Comparison of ENCODE assay signal across 13 cellular contexts in the genomic region with DNA sequence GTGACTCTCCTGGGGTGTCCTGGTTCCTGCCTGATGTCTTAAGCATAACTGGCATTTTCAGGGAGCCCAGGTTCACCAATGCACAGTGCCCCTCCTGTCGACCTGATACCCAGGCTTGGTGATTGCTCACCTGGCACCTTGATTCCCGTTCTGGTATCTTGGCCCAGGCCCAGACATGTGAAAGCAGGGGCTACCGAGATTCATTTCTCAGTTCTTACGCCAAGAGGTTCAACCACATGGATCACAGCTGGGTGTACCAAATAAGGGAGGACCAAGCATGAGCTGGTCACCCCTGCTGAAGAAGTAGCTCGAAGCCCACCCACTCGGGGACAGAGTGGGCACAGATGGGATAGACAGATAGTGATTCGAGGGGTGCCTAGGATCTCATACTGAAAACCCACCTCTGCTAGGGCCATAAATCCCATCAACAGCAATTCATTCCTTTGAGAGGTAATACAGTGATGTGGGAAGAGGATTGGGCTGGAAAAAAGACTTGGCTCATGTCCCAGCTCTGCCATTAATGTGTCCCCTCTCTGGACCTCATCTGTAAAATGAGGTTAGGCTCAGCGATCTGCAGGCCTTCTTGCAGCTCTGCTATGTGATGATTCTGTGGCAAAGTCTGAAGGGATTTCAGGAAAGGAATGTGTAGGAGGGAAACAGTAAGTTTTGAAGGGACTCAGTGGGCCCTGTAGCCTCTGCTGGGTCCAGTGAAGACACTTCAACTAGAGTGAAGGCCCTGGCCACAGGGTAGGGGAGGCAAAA. TPM values are rescaled to one million over a fixed set of nuclear protein-coding genes. Genes with fewer than 3 reads are reported as not detected.
DNase-seq lines count a peak whose midpoint lies in the region; ATAC-seq and TF ChIP-seq lines count a peak whose summit lies in the region.
"Had no signal": no experiment of that assay in that cellular context is flagged by ENCODE, and none has a peak within 500 bp of the region (broad histone marks: within the 10 kb centered on the region; RNA-seq: fewer than 3 reads in every experiment).

No MANE protein-coding gene starts in this region.

- CTCF ChIA-PET in activated CD4-positive, alpha-beta memory T cell treated with anti-CD3 and anti-CD28 coated beads, Interleukin-2, amount 10 ng/mL, durations not matched to agents 7 days and 5 days (lab: Charles Lee), result interaction anchor here (1.6 kb wide), 1 partner anchor 35 kb away, joined by 4 read pairs; a partner anchor contains a TSS

- H3K9me3 ChIP-seq in Peyer's patch, result no peaks in the 10 kb centered on the region

- H3K36me3 Mint-ChIP-seq in activated CD4-positive, alpha-beta memory T cell treated with anti-CD3 and anti-CD28 coated beads, Interleukin-2, amount 10 ng/mL, durations not matched to agents 7 days and 5 days (ENCODE audit: low read depth), result no peaks in the 10 kb centered on the region
- no peaks in the 10 kb centered on the region for H3K36me3 Mint-ChIP-seq in activated T-helper 2 cell treated with anti-CD3 and anti-CD28 coated beads, Interferon-gamma antibody, Interleukin-2, Interleukin-4, amounts not matched to agents 10 μg/mL and 5 μg/mL and 100 μg/mL, durations not matched to agents 14 hours and 24 hours and 36 hours (ENCODE audit: low read depth)
- H3K36me3 Mint-ChIP-seq: activated naive CD8-positive, alpha-beta T cell treated with anti-CD3 and anti-CD28 coated beads for 36 hours had no signal

- H3K4me3 Mint-ChIP-seq in activated CD4-positive, alpha-beta memory T cell treated with anti-CD3 and anti-CD28 coated beads, Interleukin-2, amount 10 ng/mL, durations not matched to agents 7 days and 5 days, result no peak overlapping the region
- no peak overlapping the region for H3K4me3 Mint-ChIP-seq in activated T-helper 2 cell treated with anti-CD3 and anti-CD28 coated beads, Interferon-gamma antibody, Interleukin-2, Interleukin-4, amounts not matched to agents 10 μg/mL and 5 μg/mL and 100 μg/mL, durations not matched to agents 14 hours and 24 hours and 36 hours (ENCODE audit: low read depth)
- H3K4me3 Mint-ChIP-seq: activated naive CD8-positive, alpha-beta T cell treated with anti-CD3 and anti-CD28 coated beads for 36 hours had no signal

- ATAC-seq in GM21423 (IDR thresholded peaks at IDR 0.05; ENCODE audit: unreplicated experiment) (no peak), foreskin keratinocyte (no peak)

- intact Hi-C loops in activated T-helper 2 cell treated with anti-CD3 and anti-CD28 coated beads, Interferon-gamma antibody, Interleukin-2, Interleukin-4, amounts not matched to agents 10 μg/mL and 5 μg/mL and 100 μg/mL, durations not matched to agents 14 hours and 24 hours and 36 hours (cut with micrococcal nuclease), result loop anchor here (5.0 kb wide), 2 partner anchors 35 to 85 kb away; a partner anchor contains a TSS

- H3K4me1 Mint-ChIP-seq in activated CD4-positive, alpha-beta memory T cell treated with anti-CD3 and anti-CD28 coated beads, Interleukin-2, amount 10 ng/mL, durations not matched to agents 7 days and 5 days, result peaks cover 17% of the 10 kb centered on the region
- peaks cover 6% of the 10 kb centered on the region for H3K4me1 Mint-ChIP-seq in activated T-helper 2 cell treated with anti-CD3 and anti-CD28 coated beads, Interferon-gamma antibody, Interleukin-2, Interleukin-4, amounts not matched to agents 10 μg/mL and 5 μg/mL and 100 μg/mL, durations not matched to agents 14 hours and 24 hours and 36 hours (ENCODE audit: low read depth)

- H3K27me3 Mint-ChIP-seq in activated CD4-positive, alpha-beta memory T cell treated with anti-CD3 and anti-CD28 coated beads, Interleukin-2, amount 10 ng/mL, durations not matched to agents 7 days and 5 days, result peaks cover 10% of the 10 kb centered on the region
- H3K27me3 Mint-ChIP-seq in activated T-helper 2 cell treated with anti-CD3 and anti-CD28 coated beads, Interferon-gamma antibody, Interleukin-2, Interleukin-4, amounts not matched to agents 10 μg/mL and 5 μg/mL and 100 μg/mL, durations not matched to agents 14 hours and 24 hours and 36 hours (ENCODE audit: low read depth), result peaks cover 11% of the 10 kb centered on the region

- no peaks in the 10 kb centered on the region for H3K27me3 ChIP-seq in Peyer's patch
- no peaks in the 10 kb centered on the region for H3K27me3 ChIP-seq in foreskin keratinocyte

- no peaks in the 10 kb centered on the region for H3K36me3 ChIP-seq in Peyer's patch

- no peak overlapping the region for H3K27ac Mint-ChIP-seq in activated CD4-positive, alpha-beta memory T cell treated with anti-CD3 and anti-CD28 coated beads, Interleukin-2, amount 10 ng/mL, durations not matched to agents 7 days and 5 days
- no peak overlapping the region for H3K27ac Mint-ChIP-seq in activated T-helper 2 cell treated with anti-CD3 and anti-CD28 coated beads, Interferon-gamma antibody, Interleukin-2, Interleukin-4, amounts not matched to agents 10 μg/mL and 5 μg/mL and 100 μg/mL, durations not matched to agents 14 hours and 24 hours and 36 hours
- H3K27ac Mint-ChIP-seq: activated naive CD8-positive, alpha-beta T cell treated with anti-CD3 and anti-CD28 coated beads for 36 hours had no signal

- H3K4me3 ChIP-seq in Peyer's patch, result no peak overlapping the region
- no peak overlapping the region for H3K4me3 ChIP-seq in fibroblast of villous mesenchyme (ENCODE audit: low read depth, low read length)

- DNase-seq in DMS79 (lab: John Stamatoyannopoulos, UW) (peak; percentile 63), Peyer's patch (no peak), fibroblast of villous mesenchyme (ENCODE audit: low read depth) (peak; percentile 43), renal cortical epithelial cell (ENCODE audit: low read depth) (peak; percentile 32), foreskin keratinocyte (no peak)
- DNase-seq in activated CD4-positive, alpha-beta memory T cell treated with anti-CD3 and anti-CD28 coated beads, Interleukin-2, amount 10 ng/mL, durations not matched to agents 7 days and 5 days, result no peak
- no peak for DNase-seq in activated T-helper 2 cell treated with anti-CD3 and anti-CD28 coated beads, Interferon-gamma antibody, Interleukin-2, Interleukin-4, amounts not matched to agents 10 μg/mL and 5 μg/mL and 100 μg/mL, durations not matched to agents 14 hours and 24 hours and 36 hours (ENCODE audit: low spot score)
- DNase-seq: activated CD4-positive, alpha-beta T cell treated with anti-CD3 and anti-CD28 coated beads for 48 hours; activated naive CD8-positive, alpha-beta T cell treated with anti-CD3 and anti-CD28 coated beads for 36 hours; Calu3; NCI-H1048; stimulated activated CD4-positive, alpha-beta T cell treated with anti-CD3 and anti-CD28 coated beads, Interleukin-2, amount 100 ng/mL, for 48 hours had no signal

- TF ChIP-seq CTCF in Peyer's patch (IDR thresholded peaks at IDR 0.05) (no peak), fibroblast of villous mesenchyme (IDR thresholded peaks at IDR 0.05; ENCODE audit: insufficient read depth, low read depth, low read length) (no peak), foreskin keratinocyte (conservative IDR thresholded peaks at IDR 0.05) (no peak)

- H3K27ac ChIP-seq in Peyer's patch (peak overlapping the region; percentile 56 to 86 (median 70)), foreskin keratinocyte (no peak overlapping the region)

- H3K4me1 ChIP-seq in Peyer's patch (peaks cover 0 to 73% (median 11%) of the 10 kb centered on the region in 4 donors), foreskin keratinocyte (no peaks in the 10 kb centered on the region)

- H3K9me3 Mint-ChIP-seq in activated CD4-positive, alpha-beta memory T cell treated with anti-CD3 and anti-CD28 coated beads, Interleukin-2, amount 10 ng/mL, durations not matched to agents 7 days and 5 days, result no peaks in the 10 kb centered on the region
- no peaks in the 10 kb centered on the region for H3K9me3 Mint-ChIP-seq in activated T-helper 2 cell treated with anti-CD3 and anti-CD28 coated beads, Interferon-gamma antibody, Interleukin-2, Interleukin-4, amounts not matched to agents 10 μg/mL and 5 μg/mL and 100 μg/mL, durations not matched to agents 14 hours and 24 hours and 36 hours
- H3K9me3 Mint-ChIP-seq: activated naive CD8-positive, alpha-beta T cell treated with anti-CD3 and anti-CD28 coated beads for 36 hours had no signal

- POLR2A ChIA-PET in activated CD4-positive, alpha-beta memory T cell treated with anti-CD3 and anti-CD28 coated beads, Interleukin-2, amount 10 ng/mL, durations not matched to agents 7 days and 5 days (lab: Charles Lee), result interaction anchor here (2.9 kb wide), 1 partner anchor 35 kb away, joined by 13 read pairs; a partner anchor contains a TSS

- TF ChIP-seq POLR2A in Peyer's patch (IDR thresholded peaks at IDR 0.05), result no peak

RNA-seq across cellular contexts. Expression of a gene that starts 2.7 kb away (rescaled TPM):
- total RNA-seq in Peyer's patch (100 to 1,000 TPM in 1 of 4 donors, 10 to 100 TPM in 3; 28.9 to 109 (median 59.9) TPM), fibroblast of villous mesenchyme (17.7 and 31.5 TPM in 2 replicates), renal cortical epithelial cell (25.2 and 83.7 TPM in 2 replicates), foreskin keratinocyte (3.1 and 3.8 TPM in 2 replicates)
- total RNA-seq in activated CD4-positive, alpha-beta memory T cell treated with anti-CD3 and anti-CD28 coated beads, Interleukin-2, amount 10 ng/mL, durations not matched to agents 7 days and 5 days, result 1 to 10 TPM in 1 of 2 experiments, under 1 TPM in 1; 0.93 to 1.0 TPM
- polyA plus RNA-seq in foreskin keratinocyte, result 5.4 and 6.3 TPM in 2 replicates
- 2.2 and 2.9 TPM in 2 replicates for total RNA-seq in activated T-helper 2 cell treated with anti-CD3 and anti-CD28 coated beads, Interferon-gamma antibody, Interleukin-2, Interleukin-4, amounts not matched to agents 10 μg/mL and 5 μg/mL and 100 μg/mL, durations not matched to agents 14 hours and 24 hours and 36 hours

RNA-seq across cellular contexts. Expression of a gene that starts 35.0 kb away (rescaled TPM):
- total RNA-seq in Peyer's patch (100 to 1,000 TPM in 3 of 4 donors, 10 to 100 TPM in 1; 67.9 to 153 (median 131) TPM), fibroblast of villous mesenchyme (166 and 232 TPM in 2 replicates), renal cortical epithelial cell (360 and 486 TPM in 2 replicates), foreskin keratinocyte (276 and 283 TPM in 2 replicates)
- total RNA-seq in activated CD4-positive, alpha-beta memory T cell treated with anti-CD3 and anti-CD28 coated beads, Interleukin-2, amount 10 ng/mL, durations not matched to agents 7 days and 5 days, result 100 to 1,000 TPM; 246 to 253 TPM
- 220 and 259 TPM in 2 replicates for polyA plus RNA-seq in foreskin keratinocyte
- 255 and 270 TPM in 2 replicates for total RNA-seq in activated T-helper 2 cell treated with anti-CD3 and anti-CD28 coated beads, Interferon-gamma antibody, Interleukin-2, Interleukin-4, amounts not matched to agents 10 μg/mL and 5 μg/mL and 100 μg/mL, durations not matched to agents 14 hours and 24 hours and 36 hours

Comparison
In these comparisons a context has a peak if more than half of its experiments do, and no peak if none do; other contexts are left out.
1. DNase-seq: peak in DMS79 (single experiment), fibroblast of villous mesenchyme (single experiment) and renal cortical epithelial cell (single experiment); none in Peyer's patch (0 of 3), activated CD4-positive, alpha-beta memory T cell treated with anti-CD3 and anti-CD28 coated beads, Interleukin-2, amount 10 ng/mL, durations not matched to agents 7 days and 5 days (single experiment), foreskin keratinocyte (0 of 2) and activated T-helper 2 cell treated with anti-CD3 and anti-CD28 coated beads, Interferon-gamma antibody, Interleukin-2, Interleukin-4, amounts not matched to agents 10 μg/mL and 5 μg/mL and 100 μg/mL, durations not matched to agents 14 hours and 24 hours and 36 hours (single experiment).